In genomic region chr5:133252133-133252480, GRCh38 we compare ENCODE assay signal across 18 cellular contexts.
"Had no signal": no experiment of that assay in that cellular context is flagged by ENCODE, and none has a peak within 500 bp of the region (broad histone marks: within the 10 kb centered on the region; RNA-seq: fewer than 3 reads in every experiment).

No MANE protein-coding gene starts in this region.

- H3K27me3 ChIP-seq: left lung, ovary, testis, upper lobe of right lung had no signal

- H3K27me3 Mint-ChIP-seq: activated CD4-positive, alpha-beta memory T cell treated with anti-CD3 and anti-CD28 coated beads, Interleukin-2, amount 10 ng/mL, durations not matched to agents 7 days and 5 days; activated CD4-positive, alpha-beta T cell treated with anti-CD3 and anti-CD28 coated beads for 36 hours; stimulated activated naive CD8-positive, alpha-beta T cell treated with anti-CD3 and anti-CD28 coated beads, Interleukin-15, Interleukin-2, amounts not matched to agents 100 ng/mL and 50 ng/mL, for 24 hours had no signal

- H3K27ac Mint-ChIP-seq: activated CD4-positive, alpha-beta memory T cell treated with anti-CD3 and anti-CD28 coated beads, Interleukin-2, amount 10 ng/mL, durations not matched to agents 7 days and 5 days; activated CD4-positive, alpha-beta T cell treated with anti-CD3 and anti-CD28 coated beads for 36 hours; activated naive CD8-positive, alpha-beta T cell treated with anti-CD3 and anti-CD28 coated beads, Interleukin-2, amount 10 ng/mL, durations not matched to agents 7 days and 5 days; stimulated activated naive CD8-positive, alpha-beta T cell treated with anti-CD3 and anti-CD28 coated beads, Interleukin-15, Interleukin-2, amounts not matched to agents 100 ng/mL and 50 ng/mL, for 24 hours had no signal

- H3K4me1 Mint-ChIP-seq: activated CD4-positive, alpha-beta memory T cell treated with anti-CD3 and anti-CD28 coated beads, Interleukin-2, amount 10 ng/mL, durations not matched to agents 7 days and 5 days; activated CD4-positive, alpha-beta T cell treated with anti-CD3 and anti-CD28 coated beads for 36 hours; activated naive CD8-positive, alpha-beta T cell treated with anti-CD3 and anti-CD28 coated beads, Interleukin-2, amount 10 ng/mL, durations not matched to agents 7 days and 5 days had no signal

- H3K4me3 Mint-ChIP-seq: activated CD4-positive, alpha-beta memory T cell treated with anti-CD3 and anti-CD28 coated beads, Interleukin-2, amount 10 ng/mL, durations not matched to agents 7 days and 5 days; activated CD4-positive, alpha-beta T cell treated with anti-CD3 and anti-CD28 coated beads for 36 hours; activated naive CD8-positive, alpha-beta T cell treated with anti-CD3 and anti-CD28 coated beads, Interleukin-2, amount 10 ng/mL, durations not matched to agents 7 days and 5 days; stimulated activated naive CD8-positive, alpha-beta T cell treated with anti-CD3 and anti-CD28 coated beads, Interleukin-15, Interleukin-2, amounts not matched to agents 100 ng/mL and 50 ng/mL, for 24 hours had no signal

- DNase-seq: activated CD4-positive, alpha-beta memory T cell treated with anti-CD3 and anti-CD28 coated beads, Interleukin-2, amount 10 ng/mL, durations not matched to agents 7 days and 5 days; activated CD4-positive, alpha-beta T cell treated with anti-CD3 and anti-CD28 coated beads for 36 hours; activated gamma-delta T cell; activated naive CD8-positive, alpha-beta T cell treated with anti-CD3 and anti-CD28 coated beads, Interleukin-2, amount 10 ng/mL, durations not matched to agents 7 days and 5 days; activated T-cell treated with anti-CD3 and anti-CD28 coated beads, Interleukin-2, amount 50 U/mL, for 48 hours; anterior cingulate cortex; dermis blood vessel endothelial cell; hippocampal formation; islet precursor cell; left lung; mesenchymal stem cell; ovary; stimulated activated CD4-positive, alpha-beta T cell treated with anti-CD3 and anti-CD28 coated beads, Interleukin-4, amount 100 ng/mL, for 1 hour; stimulated activated CD8-positive, alpha-beta memory T cell treated with anti-CD3 and anti-CD28 coated beads, Interleukin-4, amount 100 ng/mL, for 48 hours; T1000; testis; upper lobe of right lung had no signal

- H3K36me3 Mint-ChIP-seq: activated naive CD8-positive, alpha-beta T cell treated with anti-CD3 and anti-CD28 coated beads, Interleukin-2, amount 10 ng/mL, durations not matched to agents 7 days and 5 days had no signal

- H3K36me3 ChIP-seq: left lung, ovary, upper lobe of right lung had no signal

- H3K27ac ChIP-seq: left lung, ovary, testis, upper lobe of right lung had no signal

- ATAC-seq: activated CD4-positive, alpha-beta T cell treated with anti-CD3 and anti-CD28 coated beads for 36 hours; left lung; upper lobe of right lung had no signal

- H3K4me3 ChIP-seq: left lung, ovary, testis, upper lobe of right lung had no signal

- H3K9me3 ChIP-seq: left lung, ovary, testis, upper lobe of right lung had no signal

- H3K4me1 ChIP-seq: left lung, testis, upper lobe of right lung had no signal

- H3K9me3 Mint-ChIP-seq: activated CD4-positive, alpha-beta memory T cell treated with anti-CD3 and anti-CD28 coated beads, Interleukin-2, amount 10 ng/mL, durations not matched to agents 7 days and 5 days; activated naive CD8-positive, alpha-beta T cell treated with anti-CD3 and anti-CD28 coated beads, Interleukin-2, amount 10 ng/mL, durations not matched to agents 7 days and 5 days; stimulated activated naive CD8-positive, alpha-beta T cell treated with anti-CD3 and anti-CD28 coated beads, Interleukin-15, Interleukin-2, amounts not matched to agents 100 ng/mL and 50 ng/mL, for 24 hours had no signal
